ENCODE assay signal across 1 cellular context in genomic region chrX:119648421-119648775, GRCh38.
TF ChIP-seq lines count a peak whose summit lies in the region.

No MANE protein-coding gene starts in this region.

TF ChIP-seq in SK-N-SH, 30 proteins besides CTCF, POLR2A, EP300 and RAD21 (continued from another document):
- TF ChIP-seq SMC3 (IDR thresholded peaks at IDR 0.05; ENCODE audit: low read depth, low read length) (no peak), CHD2 (IDR thresholded peaks at IDR 0.05; ENCODE audit: low read length, partially characterized antibody) (no peak)
- TF ChIP-seq, protein P1, sequence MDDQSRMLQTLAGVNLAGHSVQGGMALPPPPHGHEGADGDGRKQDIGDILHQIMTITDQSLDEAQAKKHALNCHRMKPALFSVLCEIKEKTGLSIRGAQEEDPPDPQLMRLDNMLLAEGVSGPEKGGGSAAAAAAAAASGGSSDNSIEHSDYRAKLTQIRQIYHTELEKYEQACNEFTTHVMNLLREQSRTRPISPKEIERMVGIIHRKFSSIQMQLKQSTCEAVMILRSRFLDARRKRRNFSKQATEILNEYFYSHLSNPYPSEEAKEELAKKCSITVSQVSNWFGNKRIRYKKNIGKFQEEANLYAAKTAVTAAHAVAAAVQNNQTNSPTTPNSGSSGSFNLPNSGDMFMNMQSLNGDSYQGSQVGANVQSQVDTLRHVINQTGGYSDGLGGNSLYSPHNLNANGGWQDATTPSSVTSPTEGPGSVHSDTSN (IDR thresholded peaks at IDR 0.05): no peak
TF ChIP-seq in SK-N-SH: peak in this region for 0.
